In the genomic region with DNA sequence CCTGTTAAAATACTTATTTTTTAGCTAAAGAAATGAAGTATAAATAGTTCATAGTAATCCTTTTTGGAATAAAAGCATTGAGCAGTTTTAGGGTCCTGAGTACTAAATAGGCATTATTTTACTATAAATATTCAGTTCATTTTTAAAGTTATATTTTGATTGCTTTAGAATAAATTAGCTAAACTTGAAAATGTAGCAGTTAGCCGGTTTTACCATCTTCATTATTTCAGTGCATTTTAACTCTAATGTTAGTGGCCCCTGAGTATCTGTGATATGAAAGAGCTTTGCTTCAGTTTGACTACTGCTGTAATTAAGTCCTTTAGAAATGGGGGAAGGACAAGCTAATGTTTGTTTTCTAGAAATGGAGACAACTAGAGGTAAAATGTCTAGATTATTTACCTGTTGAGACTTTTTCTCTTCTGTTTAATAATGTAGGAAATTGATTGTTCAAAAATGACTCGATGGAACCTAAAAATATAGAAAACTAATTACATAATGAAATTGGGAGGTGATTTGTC, we compare ENCODE assay signal across 9 cellular contexts. TPM values are rescaled to one million over a fixed set of nuclear protein-coding genes. Genes with fewer than 3 reads are reported as not detected.
A peak's percentile ranks its signal among the peaks of the same experiment; 100 is the strongest.
DNase-seq lines count a peak whose midpoint lies in the region; ATAC-seq and TF ChIP-seq lines count a peak whose summit lies in the region.
"Had no signal": no experiment of that assay in that cellular context is flagged by ENCODE, and none has a peak within 500 bp of the region (broad histone marks: within the 10 kb centered on the region; RNA-seq: fewer than 3 reads in every experiment).

No MANE protein-coding gene starts in this region.

- H3K36me3 Mint-ChIP-seq in activated CD4-positive, alpha-beta T cell treated with anti-CD3 and anti-CD28 coated beads for 36 hours (ENCODE audit: low read depth), result peaks cover 53% of the 10 kb centered on the region

- intact Hi-C loops in activated CD4-positive, alpha-beta T cell treated with anti-CD3 and anti-CD28 coated beads for 36 hours (cut with DNase I, micrococcal nuclease), result no loop called here

- peak overlapping the region; percentile 98 for H3K4me3 ChIP-seq in epithelial cell of esophagus (ENCODE audit: low read length)

- H3K27me3 Mint-ChIP-seq in activated CD4-positive, alpha-beta T cell treated with anti-CD3 and anti-CD28 coated beads for 36 hours, result peaks cover 7% of the 10 kb centered on the region
- H3K27me3 Mint-ChIP-seq in stimulated activated naive CD8-positive, alpha-beta T cell treated with anti-CD3 and anti-CD28 coated beads, Interleukin-15, amount 100 ng/mL, for 72 hours, result no peaks in the 10 kb centered on the region

- H3K4me3 Mint-ChIP-seq in activated CD4-positive, alpha-beta T cell treated with anti-CD3 and anti-CD28 coated beads for 36 hours, result peak overlapping the region; percentile 91
- peak overlapping the region; percentile 95 to 97 for H3K4me3 Mint-ChIP-seq in stimulated activated naive CD8-positive, alpha-beta T cell treated with anti-CD3 and anti-CD28 coated beads, Interleukin-15, amount 100 ng/mL, for 72 hours

- CTCF ChIA-PET in activated CD4-positive, alpha-beta T cell treated with anti-CD3 and anti-CD28 coated beads for 36 hours (lab: Charles Lee), result interaction anchor here (1.1 to 2.7 kb wide), 5 partner anchors 10 to 17 kb away, joined by 3 to 11 read pairs (median 4); no protein-coding TSS in a partner anchor

- peaks cover 25% of the 10 kb centered on the region for H3K4me1 Mint-ChIP-seq in activated CD4-positive, alpha-beta T cell treated with anti-CD3 and anti-CD28 coated beads for 36 hours
- H3K4me1 Mint-ChIP-seq in stimulated activated naive CD8-positive, alpha-beta T cell treated with anti-CD3 and anti-CD28 coated beads, Interleukin-15, amount 100 ng/mL, for 72 hours, result peaks cover 32% of the 10 kb centered on the region

- H3K27ac Mint-ChIP-seq in activated CD4-positive, alpha-beta T cell treated with anti-CD3 and anti-CD28 coated beads for 36 hours, result no peak overlapping the region
- H3K27ac Mint-ChIP-seq in stimulated activated naive CD8-positive, alpha-beta T cell treated with anti-CD3 and anti-CD28 coated beads, Interleukin-15, amount 100 ng/mL, for 72 hours, result no peak overlapping the region

- ATAC-seq in activated CD4-positive, alpha-beta T cell treated with anti-CD3 and anti-CD28 coated beads for 36 hours, result no peak
- no peak for ATAC-seq in stimulated activated naive CD8-positive, alpha-beta T cell treated with anti-CD3 and anti-CD28 coated beads, Interleukin-15, amount 100 ng/mL, for 72 hours
- ATAC-seq in HG02970 (IDR thresholded peaks at IDR 0.05; ENCODE audit: low FRiP score, unreplicated experiment) (no peak), GM21529 (IDR thresholded peaks at IDR 0.05; ENCODE audit: unreplicated experiment) (no peak)

- DNase-seq in activated CD4-positive, alpha-beta T cell treated with anti-CD3 and anti-CD28 coated beads for 36 hours, result no peak
- DNase-seq in activated CD4-positive, alpha-beta T cell treated with anti-CD3 and anti-CD28 coated beads, Interleukin-2, amount 50 U/mL, for 48 hours, result no peak
- peak; percentile 27 for DNase-seq in OCI-M1 (lab: John Stamatoyannopoulos, UW)
- peak; percentile 5 for DNase-seq in epithelial cell of esophagus (ENCODE audit: low read depth)
- no peak for DNase-seq in stimulated activated naive CD8-positive, alpha-beta T cell treated with anti-CD3 and anti-CD28 coated beads, Interleukin-15, amount 100 ng/mL, for 72 hours
- DNase-seq in activated CD8-positive, alpha-beta memory T cell treated with anti-CD3 and anti-CD28 coated beads for 24 hours, result no peak
- DNase-seq: adrenal gland had no signal

- no peak for TF ChIP-seq CTCF in epithelial cell of esophagus (IDR thresholded peaks at IDR 0.05; ENCODE audit: insufficient read depth, low read depth, low read length, missing control alignments)

- POLR2A ChIA-PET in activated CD4-positive, alpha-beta T cell treated with anti-CD3 and anti-CD28 coated beads for 36 hours (lab: Charles Lee), result interaction anchor here (0.5 to 2.3 kb wide), 4 partner anchors 11 to 178 kb away, joined by 3 to 8 read pairs (median 4); a partner anchor contains a TSS

- H3K9me3 Mint-ChIP-seq in activated CD4-positive, alpha-beta T cell treated with anti-CD3 and anti-CD28 coated beads for 36 hours (ENCODE audit: low read depth), result no peaks in the 10 kb centered on the region
- H3K9me3 Mint-ChIP-seq in stimulated activated naive CD8-positive, alpha-beta T cell treated with anti-CD3 and anti-CD28 coated beads, Interleukin-15, amount 100 ng/mL, for 72 hours, result no peaks in the 10 kb centered on the region

RNA-seq across cellular contexts. Expression of a gene that starts 3.6 kb away (rescaled TPM):
- total RNA-seq in activated CD4-positive, alpha-beta T cell treated with anti-CD3 and anti-CD28 coated beads for 36 hours, result 100 to 1,000 TPM; 176 to 216 TPM

RNA-seq across cellular contexts. Expression of a gene that starts 4.1 kb away (rescaled TPM):
- 10 to 100 TPM; 15.0 to 18.1 TPM for total RNA-seq in activated CD4-positive, alpha-beta T cell treated with anti-CD3 and anti-CD28 coated beads for 36 hours

RNA-seq across cellular contexts. Expression of a gene that starts 46.5 kb away (rescaled TPM):
- 10 to 100 TPM; 32.5 to 42.2 TPM for total RNA-seq in activated CD4-positive, alpha-beta T cell treated with anti-CD3 and anti-CD28 coated beads for 36 hours

Comparison
In these comparisons a context has a peak if more than half of its experiments do, and no peak if none do; other contexts are left out.
1. DNase-seq: peak in OCI-M1 (single experiment) and epithelial cell of esophagus (single experiment); none in activated CD4-positive, alpha-beta T cell treated with anti-CD3 and anti-CD28 coated beads for 36 hours (single experiment), activated CD4-positive, alpha-beta T cell treated with anti-CD3 and anti-CD28 coated beads, Interleukin-2, amount 50 U/mL, for 48 hours (0 of 2), stimulated activated naive CD8-positive, alpha-beta T cell treated with anti-CD3 and anti-CD28 coated beads, Interleukin-15, amount 100 ng/mL, for 72 hours (0 of 2) and activated CD8-positive, alpha-beta memory T cell treated with anti-CD3 and anti-CD28 coated beads for 24 hours (single experiment).